2 cellular contexts compared by ENCODE assay signal in genomic region chr16:71863995-71864394, GRCh38.
TF ChIP-seq lines count a peak whose summit lies in the region.

No MANE protein-coding gene starts in this region.

TF ChIP-seq in liver, 16 proteins besides CTCF, POLR2A, EP300 and RAD21:
- TF ChIP-seq JUND (IDR thresholded peaks at IDR 0.05): peak in 1 of 2 donors; percentile 20
- no peak for TF ChIP-seq GABPA (IDR thresholded peaks at IDR 0.05 in 1 of 2, conservative IDR thresholded peaks at IDR 0.05 in 1 of 2)
- TF ChIP-seq SP1 (IDR thresholded peaks at IDR 0.05): peak; percentile 47
- peak; percentile 55 to 65 for TF ChIP-seq HNF4A (conservative IDR thresholded peaks at IDR 0.05)
- TF ChIP-seq FOXA2 (IDR thresholded peaks at IDR 0.05): no peak
- TF ChIP-seq HNF4G (IDR thresholded peaks at IDR 0.05): no peak
- TF ChIP-seq EGR1 (IDR thresholded peaks at IDR 0.05; ENCODE audit: low read depth in 2 of 2): no peak
- TF ChIP-seq RXRA (IDR thresholded peaks at IDR 0.05): peak; percentile 61 to 77
- TF ChIP-seq ZBTB33 (IDR thresholded peaks at IDR 0.05): no peak
TF ChIP-seq in liver: peak in this region for 4.

TF ChIP-seq in HepG2, 621 proteins besides CTCF, POLR2A, EP300 and RAD21:
- no peak for TF ChIP-seq DRAP1 (CRISPR knock-in tag; IDR thresholded peaks at IDR 0.05)
- no peak for TF ChIP-seq ZNF124 (CRISPR knock-in tag; IDR thresholded peaks at IDR 0.05)
- TF ChIP-seq ZNF224 (CRISPR knock-in tag; IDR thresholded peaks at IDR 0.05): no peak
- no peak for TF ChIP-seq ZNF616 (CRISPR knock-in tag; IDR thresholded peaks at IDR 0.05; ENCODE audit: low read depth)
- no peak for TF ChIP-seq CHCHD3 (CRISPR knock-in tag; IDR thresholded peaks at IDR 0.05)
- TF ChIP-seq MXD4 (CRISPR knock-in tag; IDR thresholded peaks at IDR 0.05): no peak
- no peak for TF ChIP-seq ZBTB25 (CRISPR knock-in tag; IDR thresholded peaks at IDR 0.05)
- TF ChIP-seq TCF12 (IDR thresholded peaks at IDR 0.05): no peak
- no peak for TF ChIP-seq TCF12 (CRISPR knock-in tag; IDR thresholded peaks at IDR 0.05)
- no peak for TF ChIP-seq ZBTB14 (CRISPR knock-in tag; IDR thresholded peaks at IDR 0.05)
- no peak for TF ChIP-seq ATF5 (CRISPR knock-in tag; IDR thresholded peaks at IDR 0.05; ENCODE audit: low read depth)
- no peak for TF ChIP-seq BORCS8-MEF2B (CRISPR knock-in tag; IDR thresholded peaks at IDR 0.05)
